ENCODE assay signal across 22 cellular contexts in genomic region chr22:47779474-47779873, GRCh38.
"Had no signal": no experiment of that assay in that cellular context is flagged by ENCODE, and none has a peak within 500 bp of the region (broad histone marks: within the 10 kb centered on the region; RNA-seq: fewer than 3 reads in every experiment).

No MANE protein-coding gene starts in this region.

- DNase-seq: effector CD8-positive, alpha-beta T cell; gastrocnemius medialis; heart right ventricle; hypothalamus; kidney glomerular epithelial cell; naive thymus-derived CD4-positive, alpha-beta T cell; nephron progenitor cell; small intestine; stimulated activated CD4-positive, alpha-beta T cell treated with anti-CD3 and anti-CD28 coated beads, Interleukin-2, amount 100 ng/mL, for 48 hours; stimulated activated CD8-positive, alpha-beta memory T cell treated with anti-CD3 and anti-CD28 coated beads, Interleukin-4, amount 100 ng/mL, for 48 hours; stimulated activated naive CD8-positive, alpha-beta T cell treated with anti-CD3 and anti-CD28 coated beads, Interleukin-15, Interleukin-2, amounts not matched to agents 100 U/mL and 50 U/mL, for 24 hours; thyroid gland had no signal

- H3K36me3 ChIP-seq: esophagus muscularis mucosa, gastrocnemius medialis, heart right ventricle, neutrophil, right atrium auricular region, suprapubic skin, thyroid gland had no signal

- H3K27me3 ChIP-seq: gastrocnemius medialis, neutrophil, right atrium auricular region, thyroid gland had no signal

- H3K9me3 ChIP-seq: gastrocnemius medialis, neutrophil, right atrium auricular region, suprapubic skin, thyroid gland had no signal

- H3K27ac ChIP-seq: coronary artery, epithelial cell of prostate, esophagus muscularis mucosa, gastrocnemius medialis, heart right ventricle, neutrophil, right atrium auricular region, suprapubic skin, thyroid gland had no signal

- H3K4me3 ChIP-seq: coronary artery, esophagus muscularis mucosa, gastrocnemius medialis, heart right ventricle, right atrium auricular region, suprapubic skin, thyroid gland had no signal

- FAIRE-seq: endometrium, islet of Langerhans, small intestine, urothelium cell line had no signal

- H3K4me1 ChIP-seq: esophagus muscularis mucosa, gastrocnemius medialis, heart right ventricle, right atrium auricular region, suprapubic skin, thyroid gland had no signal

- ATAC-seq: gastrocnemius medialis; heart right ventricle; naive thymus-derived CD4-positive, alpha-beta T cell; stimulated activated effector memory CD8-positive, alpha-beta T cell treated with anti-CD3 and anti-CD28 coated beads, Interleukin-12 subunit alpha, Interleukin-12 subunit beta, amount 100 ng/mL, for 72 hours; stimulated activated naive CD8-positive, alpha-beta T cell treated with anti-CD3 and anti-CD28 coated beads, Interleukin-15, Interleukin-2, amounts not matched to agents 100 U/mL and 50 U/mL, for 24 hours had no signal
